ENCODE assay signal across 12 cellular contexts in the genomic region with DNA sequence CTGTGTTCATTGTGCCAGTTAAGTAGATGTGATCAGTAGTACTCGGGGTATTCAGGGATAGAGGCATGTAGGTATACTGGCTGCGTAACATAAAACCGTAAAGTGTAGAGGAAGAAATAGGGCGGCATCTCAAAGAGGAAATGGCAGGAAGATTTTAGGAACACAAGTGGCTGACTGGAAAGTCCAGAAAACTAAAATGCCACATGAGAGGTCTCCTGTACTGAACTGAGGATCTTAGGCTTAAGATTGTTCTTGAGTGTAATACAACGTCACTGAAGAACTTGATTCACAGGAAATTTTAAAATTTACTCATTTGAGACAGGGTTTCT. TPM values are rescaled to one million over a fixed set of nuclear protein-coding genes. Genes with fewer than 3 reads are reported as not detected.
DNase-seq lines count a peak whose midpoint lies in the region; ATAC-seq and TF ChIP-seq lines count a peak whose summit lies in the region.
"Had no signal": no experiment of that assay in that cellular context is flagged by ENCODE, and none has a peak within 500 bp of the region (broad histone marks: within the 10 kb centered on the region; RNA-seq: fewer than 3 reads in every experiment).

No MANE protein-coding gene starts in this region.

- TF ChIP-seq POLR2A in Peyer's patch (IDR thresholded peaks at IDR 0.05) (no peak), spleen (IDR thresholded peaks at IDR 0.05) (no peak)

- DNase-seq in SK-N-SH (no peak), Peyer's patch (no peak), endodermal cell (no peak), spleen (no peak), NCI-H510A treated with DMSO at 0.1 percent for 48 hours (lab: John Stamatoyannopoulos, UW) (no peak)
- DNase-seq: H7, left ventricle myocardium superior, NCI-H187 treated with DMSO at 0.1 percent for 48 hours had no signal

- no peak overlapping the region for H2AFZ ChIP-seq in SK-N-SH (ENCODE audit: low read depth)

- no peaks in the 10 kb centered on the region for H3K9me2 ChIP-seq in SK-N-SH

- intact Hi-C loops in spleen (cut with DNase I; ENCODE audit: low total_unique reads) = no loop called here

- H3K4me1 ChIP-seq in SK-N-SH (ENCODE audit: control insufficient read depth in 1 of 2, insufficient read depth in 2 of 2, low read depth in 1 of 2, low read length in 1 of 2) (peaks cover 10 to 16% of the 10 kb centered on the region in 2 experiments; a peak in 2 of 4 replicates), Peyer's patch (peaks cover 0 to 26% (median 5%) of the 10 kb centered on the region in 4 donors), endodermal cell (ENCODE audit: control insufficient read depth, insufficient read depth, low read length) (no peaks in the 10 kb centered on the region), spleen (peaks cover 25 to 80% (median 61%) of the 10 kb centered on the region in 6 donors)

- H3K27ac Mint-ChIP-seq in endodermal cell = peak overlapping the region; percentile 72

- no peak overlapping the region for H3K9ac ChIP-seq in SK-N-SH
- H3K9ac ChIP-seq in endodermal cell (ENCODE audit: extremely low read depth, low read length, poor library complexity, severe bottlenecking) = no peak overlapping the region

- peaks cover 23% of the 10 kb centered on the region for H3K79me2 ChIP-seq in SK-N-SH (ENCODE audit: insufficient read depth)

- peaks cover 16% of the 10 kb centered on the region for H3K4me1 Mint-ChIP-seq in endodermal cell

- no peak for ATAC-seq in SK-N-SH treated with all-trans-retinoic acid at 6 μM for 48 hours
- no peak for ATAC-seq in HG02870 (IDR thresholded peaks at IDR 0.05; ENCODE audit: unreplicated experiment)
- no peak for ATAC-seq in HG02623 (IDR thresholded peaks at IDR 0.05; ENCODE audit: unreplicated experiment)
- ATAC-seq: left ventricle myocardium superior, sciatic nerve had no signal

- no peak for TF ChIP-seq RAD21 in SK-N-SH (IDR thresholded peaks at IDR 0.05; ENCODE audit: low read length)

- no peak overlapping the region for H3K4me3 ChIP-seq in SK-N-SH (ENCODE audit: low read depth in 2 of 2, low read length in 1 of 2)
- no peak overlapping the region for H3K4me3 ChIP-seq in Peyer's patch
- no peak overlapping the region for H3K4me3 ChIP-seq in endodermal cell (ENCODE audit: low read length)
- H3K4me3 ChIP-seq in spleen = no peak overlapping the region

- no peak for TF ChIP-seq CTCF in SK-N-SH (IDR thresholded peaks at IDR 0.05)
- no peak for TF ChIP-seq CTCF in Peyer's patch (IDR thresholded peaks at IDR 0.05)
- no peak for TF ChIP-seq CTCF in endodermal cell (conservative IDR thresholded peaks at IDR 0.05)
- no peak for TF ChIP-seq CTCF in spleen (IDR thresholded peaks at IDR 0.05 in 8 of 11, conservative IDR thresholded peaks at IDR 0.05 in 3 of 11)

- H3K27ac ChIP-seq in SK-N-SH (ENCODE audit: low read depth in 2 of 2, low read length in 1 of 2) (no peak overlapping the region; a peak in 1 of 4 replicates), Peyer's patch (peak overlapping the region in 3 of 4 donors; percentile 7 to 31 (median 15)), endodermal cell (ENCODE audit: low read depth, low read length) (no peak overlapping the region), spleen (peak overlapping the region in 7 of 8 donors; percentile 37 to 85 (median 57))

- H3K27me3 Mint-ChIP-seq in endodermal cell (ENCODE audit: insufficient read depth) = peaks cover 13% of the 10 kb centered on the region

- H3K9me3 ChIP-seq in SK-N-SH (no peaks in the 10 kb centered on the region), Peyer's patch (no peaks in the 10 kb centered on the region), endodermal cell (ENCODE audit: control insufficient read depth, low read length) (no peaks in the 10 kb centered on the region), spleen (no peaks in the 10 kb centered on the region)

- no peak overlapping the region for H3K4me3 Mint-ChIP-seq in endodermal cell

- CTCF ChIA-PET in SK-N-SH (lab: Yijun Ruan, JAX) = no interaction called here

- peaks cover 37% of the 10 kb centered on the region for H3K36me3 Mint-ChIP-seq in endodermal cell (ENCODE audit: low read depth)

- no peak for TF ChIP-seq EP300 in SK-N-SH (IDR thresholded peaks at IDR 0.05; ENCODE audit: borderline replicate concordance in 1 of 2, low read depth in 1 of 2, low read length in 1 of 2)

- WGBS in SK-N-SH (ENCODE audit: low lambda C conversion rate) = 97% methylated on average over 5 of the region's 5 CpGs
- 94 to 95% methylated on average over 3 to 5 of the region's 5 CpGs for WGBS in endodermal cell (ENCODE audit: insufficient coverage in 1 of 2, insufficient read length in 1 of 2), 2 experiments
- WGBS in spleen, 5 donors = 62 to 84% (median 72%) methylated on average over 5 of the region's 5 CpGs

- no peaks in the 10 kb centered on the region for H3K27me3 ChIP-seq in SK-N-SH (ENCODE audit: insufficient read depth)
- no peaks in the 10 kb centered on the region for H3K27me3 ChIP-seq in Peyer's patch
- no peaks in the 10 kb centered on the region for H3K27me3 ChIP-seq in endodermal cell (ENCODE audit: control insufficient read depth, insufficient read depth, low read length, poor library complexity, severe bottlenecking)
- no peaks in the 10 kb centered on the region for H3K27me3 ChIP-seq in spleen (replicated peaks in 1 of 7)

- H3K4me2 ChIP-seq in SK-N-SH = no peak overlapping the region

- H4K20me1 ChIP-seq in SK-N-SH (ENCODE audit: insufficient read depth) = peaks cover 26% of the 10 kb centered on the region

- peaks cover 53% of the 10 kb centered on the region for H3F3A ChIP-seq in SK-N-SH (replicated peaks; ENCODE audit: insufficient read depth)

- H3K36me3 ChIP-seq in SK-N-SH (replicated peaks in 1 of 2; ENCODE audit: control insufficient read depth in 1 of 2, insufficient read depth in 2 of 2, low read length in 1 of 2) (peaks cover 32 to 41% of the 10 kb centered on the region in 2 experiments), Peyer's patch (peaks cover 0 to 37% (median 2%) of the 10 kb centered on the region in 3 donors), endodermal cell (ENCODE audit: control insufficient read depth, insufficient read depth, low read length) (peaks cover 41% of the 10 kb centered on the region), spleen (peaks cover 8 to 47% (median 39%) of the 10 kb centered on the region in 6 donors)

- POLR2A ChIA-PET in SK-N-SH (lab: Yijun Ruan, JAX) = no interaction called here

- no peaks in the 10 kb centered on the region for H3K9me3 Mint-ChIP-seq in endodermal cell

TF ChIP-seq in SK-N-SH, 30 proteins besides CTCF, POLR2A, EP300 and RAD21:
- TF ChIP-seq, protein P1, sequence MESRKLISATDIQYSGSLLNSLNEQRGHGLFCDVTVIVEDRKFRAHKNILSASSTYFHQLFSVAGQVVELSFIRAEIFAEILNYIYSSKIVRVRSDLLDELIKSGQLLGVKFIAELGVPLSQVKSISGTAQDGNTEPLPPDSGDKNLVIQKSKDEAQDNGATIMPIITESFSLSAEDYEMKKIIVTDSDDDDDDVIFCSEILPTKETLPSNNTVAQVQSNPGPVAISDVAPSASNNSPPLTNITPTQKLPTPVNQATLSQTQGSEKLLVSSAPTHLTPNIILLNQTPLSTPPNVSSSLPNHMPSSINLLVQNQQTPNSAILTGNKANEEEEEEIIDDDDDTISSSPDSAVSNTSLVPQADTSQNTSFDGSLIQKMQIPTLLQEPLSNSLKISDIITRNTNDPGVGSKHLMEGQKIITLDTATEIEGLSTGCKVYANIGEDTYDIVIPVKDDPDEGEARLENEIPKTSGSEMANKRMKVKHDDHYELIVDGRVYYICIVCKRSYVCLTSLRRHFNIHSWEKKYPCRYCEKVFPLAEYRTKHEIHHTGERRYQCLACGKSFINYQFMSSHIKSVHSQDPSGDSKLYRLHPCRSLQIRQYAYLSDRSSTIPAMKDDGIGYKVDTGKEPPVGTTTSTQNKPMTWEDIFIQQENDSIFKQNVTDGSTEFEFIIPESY (IDR thresholded peaks at IDR 0.05; ENCODE audit: borderline replicate concordance, low read depth) = 0 out of 2 replicates have a peak, but pooled peaks have one; percentile 5
- TF ChIP-seq FOSL2 (IDR thresholded peaks at IDR 0.05; ENCODE audit: borderline replicate concordance, low read depth) (no peak), YY1 (IDR thresholded peaks at IDR 0.05; ENCODE audit: low read depth) (no peak)

TF ChIP-seq in SK-N-SH treated with all-trans-retinoic acid at 6 μM for 48 hours, 23 proteins besides CTCF, POLR2A, EP300 and RAD21 (continues in another document):
- no peak for TF ChIP-seq ZC3H10 (CRISPR knock-in tag; IDR thresholded peaks at IDR 0.05)

RNA-seq across cellular contexts. Expression of a gene that starts 2.3 kb away (rescaled TPM):
- polyA plus RNA-seq in SK-N-SH (2012; rRNA removed) = 7.4 and 10.8 TPM in 2 replicates
- polyA plus RNA-seq in SK-N-SH (2012; cell fraction: cytosol; rRNA removed) = 7.9 and 8.0 TPM in 2 replicates
- 8.5 and 11.1 TPM in 2 replicates for polyA plus RNA-seq in SK-N-SH (2012; cell fraction: nucleus; rRNA removed)
- 1 to 10 TPM in 3 of 4 donors, under 1 TPM in 1; 0.83 to 6.2 (median 4.2) TPM for total RNA-seq in Peyer's patch
- 10 to 100 TPM; 10.0 to 10.5 TPM for total RNA-seq in endodermal cell
- 7.1 TPM for polyA plus RNA-seq in endodermal cell (2013, experiment 1 of 2)
- 8.2 TPM for polyA plus RNA-seq in endodermal cell (2013, experiment 2 of 2)
- 1 to 10 TPM; 2.4 to 5.9 (median 3.6) TPM for total RNA-seq in spleen
- polyA plus RNA-seq in spleen = under 1 TPM; 0.52 to 0.83 (median 0.80) TPM

RNA-seq across cellular contexts. Expression of a gene that starts 7.7 kb away (rescaled TPM):
- polyA plus RNA-seq in SK-N-SH (2012; rRNA removed) (875 and 919 TPM in 2 replicates), spleen (1,000 to 10,000 TPM; 2,909 to 3,288 (median 3,106) TPM)
- 1,201 and 1,818 TPM in 2 replicates for polyA plus RNA-seq in SK-N-SH (2012; cell fraction: cytosol; rRNA removed)
- 148 and 230 TPM in 2 replicates for polyA plus RNA-seq in SK-N-SH (2012; cell fraction: nucleus; rRNA removed)
- total RNA-seq in Peyer's patch (100 to 1,000 TPM; 180 to 519 (median 209) TPM), endodermal cell (1,000 to 10,000 TPM; 1,211 to 1,450 TPM), spleen (100 to 1,000 TPM; 618 to 926 (median 772) TPM)
- polyA plus RNA-seq in endodermal cell (2013, experiment 1 of 2) = 1,620 TPM
- 1,552 TPM for polyA plus RNA-seq in endodermal cell (2013, experiment 2 of 2)

Comparison
In these comparisons a context has a peak if more than half of its experiments do, and no peak if none do; other contexts are left out.
1. H3K27ac ChIP-seq: peak in Peyer's patch (3 of 4) and spleen (7 of 8); none in SK-N-SH (0 of 2) and endodermal cell (single experiment).